Comparison of ENCODE assay signal across 2 cellular contexts in the genomic region with DNA sequence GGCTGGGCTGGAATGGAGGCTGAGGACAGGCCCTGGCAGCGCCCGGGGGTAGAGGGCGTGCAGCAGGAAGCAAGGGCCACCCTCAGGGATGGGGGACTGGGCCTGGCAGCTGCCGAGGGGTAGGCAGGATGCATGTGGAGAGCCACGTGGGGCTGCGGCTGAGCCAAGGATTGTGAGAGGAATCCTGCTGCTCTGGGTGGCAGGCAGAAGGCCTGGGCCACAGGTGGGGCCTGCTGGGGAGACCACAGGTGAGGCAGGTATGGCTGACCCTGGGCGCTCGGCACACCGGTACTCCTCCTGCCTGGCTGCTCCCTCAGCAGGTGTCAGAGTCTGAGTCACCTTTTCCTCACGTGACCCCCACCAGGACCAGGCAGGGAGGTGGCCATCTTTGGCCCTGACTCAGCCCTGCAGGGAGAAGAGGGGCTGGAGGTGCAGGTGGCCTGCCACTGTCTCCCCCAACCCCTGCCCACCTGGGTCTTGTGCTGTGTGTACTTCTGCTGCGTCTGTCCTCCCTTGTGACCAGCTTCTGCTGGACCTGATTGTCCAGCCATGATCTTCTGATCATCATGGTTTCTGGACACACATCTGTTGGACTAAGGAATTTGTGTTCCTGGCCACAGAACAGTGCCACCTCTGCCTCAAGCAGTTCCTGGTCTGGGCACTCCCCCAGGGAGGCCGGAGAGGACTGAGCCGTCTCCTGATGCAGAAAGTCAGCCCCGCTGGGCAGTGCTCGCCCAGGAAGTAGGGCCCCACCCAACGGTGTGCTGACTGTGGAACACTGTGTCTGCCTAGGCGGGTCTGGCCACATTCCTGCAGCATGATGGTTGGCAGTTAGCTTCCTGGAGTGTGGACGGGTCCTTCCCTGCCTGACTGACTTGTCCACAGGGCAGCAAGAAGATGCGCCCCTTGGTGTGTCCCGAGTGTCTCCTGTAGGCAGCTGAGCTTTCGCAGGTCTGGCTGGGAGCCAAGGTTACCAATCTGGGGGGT.
TF ChIP-seq lines count a peak whose summit lies in the region.

No MANE protein-coding gene starts in this region.

TF ChIP-seq in K562, 482 proteins besides CTCF, POLR2A, EP300 and RAD21 (continues in another document):
- TF ChIP-seq KLF6 (CRISPR knock-in tag; IDR thresholded peaks at IDR 0.05; ENCODE audit: borderline replicate concordance) (no peak), PML (IDR thresholded peaks at IDR 0.05; ENCODE audit: low read length) (no peak), ZNF75A (CRISPR knock-in tag; IDR thresholded peaks at IDR 0.05) (no peak), JUN (IDR thresholded peaks at IDR 0.05; ENCODE audit: borderline replicate concordance, low read depth, low read length) (0 out of 2 replicates have a peak, but pooled peaks have one; percentile 20), JUN (CRISPR knock-in tag; IDR thresholded peaks at IDR 0.05; ENCODE audit: borderline replicate concordance) (no peak)
- TF ChIP-seq, protein P1, sequence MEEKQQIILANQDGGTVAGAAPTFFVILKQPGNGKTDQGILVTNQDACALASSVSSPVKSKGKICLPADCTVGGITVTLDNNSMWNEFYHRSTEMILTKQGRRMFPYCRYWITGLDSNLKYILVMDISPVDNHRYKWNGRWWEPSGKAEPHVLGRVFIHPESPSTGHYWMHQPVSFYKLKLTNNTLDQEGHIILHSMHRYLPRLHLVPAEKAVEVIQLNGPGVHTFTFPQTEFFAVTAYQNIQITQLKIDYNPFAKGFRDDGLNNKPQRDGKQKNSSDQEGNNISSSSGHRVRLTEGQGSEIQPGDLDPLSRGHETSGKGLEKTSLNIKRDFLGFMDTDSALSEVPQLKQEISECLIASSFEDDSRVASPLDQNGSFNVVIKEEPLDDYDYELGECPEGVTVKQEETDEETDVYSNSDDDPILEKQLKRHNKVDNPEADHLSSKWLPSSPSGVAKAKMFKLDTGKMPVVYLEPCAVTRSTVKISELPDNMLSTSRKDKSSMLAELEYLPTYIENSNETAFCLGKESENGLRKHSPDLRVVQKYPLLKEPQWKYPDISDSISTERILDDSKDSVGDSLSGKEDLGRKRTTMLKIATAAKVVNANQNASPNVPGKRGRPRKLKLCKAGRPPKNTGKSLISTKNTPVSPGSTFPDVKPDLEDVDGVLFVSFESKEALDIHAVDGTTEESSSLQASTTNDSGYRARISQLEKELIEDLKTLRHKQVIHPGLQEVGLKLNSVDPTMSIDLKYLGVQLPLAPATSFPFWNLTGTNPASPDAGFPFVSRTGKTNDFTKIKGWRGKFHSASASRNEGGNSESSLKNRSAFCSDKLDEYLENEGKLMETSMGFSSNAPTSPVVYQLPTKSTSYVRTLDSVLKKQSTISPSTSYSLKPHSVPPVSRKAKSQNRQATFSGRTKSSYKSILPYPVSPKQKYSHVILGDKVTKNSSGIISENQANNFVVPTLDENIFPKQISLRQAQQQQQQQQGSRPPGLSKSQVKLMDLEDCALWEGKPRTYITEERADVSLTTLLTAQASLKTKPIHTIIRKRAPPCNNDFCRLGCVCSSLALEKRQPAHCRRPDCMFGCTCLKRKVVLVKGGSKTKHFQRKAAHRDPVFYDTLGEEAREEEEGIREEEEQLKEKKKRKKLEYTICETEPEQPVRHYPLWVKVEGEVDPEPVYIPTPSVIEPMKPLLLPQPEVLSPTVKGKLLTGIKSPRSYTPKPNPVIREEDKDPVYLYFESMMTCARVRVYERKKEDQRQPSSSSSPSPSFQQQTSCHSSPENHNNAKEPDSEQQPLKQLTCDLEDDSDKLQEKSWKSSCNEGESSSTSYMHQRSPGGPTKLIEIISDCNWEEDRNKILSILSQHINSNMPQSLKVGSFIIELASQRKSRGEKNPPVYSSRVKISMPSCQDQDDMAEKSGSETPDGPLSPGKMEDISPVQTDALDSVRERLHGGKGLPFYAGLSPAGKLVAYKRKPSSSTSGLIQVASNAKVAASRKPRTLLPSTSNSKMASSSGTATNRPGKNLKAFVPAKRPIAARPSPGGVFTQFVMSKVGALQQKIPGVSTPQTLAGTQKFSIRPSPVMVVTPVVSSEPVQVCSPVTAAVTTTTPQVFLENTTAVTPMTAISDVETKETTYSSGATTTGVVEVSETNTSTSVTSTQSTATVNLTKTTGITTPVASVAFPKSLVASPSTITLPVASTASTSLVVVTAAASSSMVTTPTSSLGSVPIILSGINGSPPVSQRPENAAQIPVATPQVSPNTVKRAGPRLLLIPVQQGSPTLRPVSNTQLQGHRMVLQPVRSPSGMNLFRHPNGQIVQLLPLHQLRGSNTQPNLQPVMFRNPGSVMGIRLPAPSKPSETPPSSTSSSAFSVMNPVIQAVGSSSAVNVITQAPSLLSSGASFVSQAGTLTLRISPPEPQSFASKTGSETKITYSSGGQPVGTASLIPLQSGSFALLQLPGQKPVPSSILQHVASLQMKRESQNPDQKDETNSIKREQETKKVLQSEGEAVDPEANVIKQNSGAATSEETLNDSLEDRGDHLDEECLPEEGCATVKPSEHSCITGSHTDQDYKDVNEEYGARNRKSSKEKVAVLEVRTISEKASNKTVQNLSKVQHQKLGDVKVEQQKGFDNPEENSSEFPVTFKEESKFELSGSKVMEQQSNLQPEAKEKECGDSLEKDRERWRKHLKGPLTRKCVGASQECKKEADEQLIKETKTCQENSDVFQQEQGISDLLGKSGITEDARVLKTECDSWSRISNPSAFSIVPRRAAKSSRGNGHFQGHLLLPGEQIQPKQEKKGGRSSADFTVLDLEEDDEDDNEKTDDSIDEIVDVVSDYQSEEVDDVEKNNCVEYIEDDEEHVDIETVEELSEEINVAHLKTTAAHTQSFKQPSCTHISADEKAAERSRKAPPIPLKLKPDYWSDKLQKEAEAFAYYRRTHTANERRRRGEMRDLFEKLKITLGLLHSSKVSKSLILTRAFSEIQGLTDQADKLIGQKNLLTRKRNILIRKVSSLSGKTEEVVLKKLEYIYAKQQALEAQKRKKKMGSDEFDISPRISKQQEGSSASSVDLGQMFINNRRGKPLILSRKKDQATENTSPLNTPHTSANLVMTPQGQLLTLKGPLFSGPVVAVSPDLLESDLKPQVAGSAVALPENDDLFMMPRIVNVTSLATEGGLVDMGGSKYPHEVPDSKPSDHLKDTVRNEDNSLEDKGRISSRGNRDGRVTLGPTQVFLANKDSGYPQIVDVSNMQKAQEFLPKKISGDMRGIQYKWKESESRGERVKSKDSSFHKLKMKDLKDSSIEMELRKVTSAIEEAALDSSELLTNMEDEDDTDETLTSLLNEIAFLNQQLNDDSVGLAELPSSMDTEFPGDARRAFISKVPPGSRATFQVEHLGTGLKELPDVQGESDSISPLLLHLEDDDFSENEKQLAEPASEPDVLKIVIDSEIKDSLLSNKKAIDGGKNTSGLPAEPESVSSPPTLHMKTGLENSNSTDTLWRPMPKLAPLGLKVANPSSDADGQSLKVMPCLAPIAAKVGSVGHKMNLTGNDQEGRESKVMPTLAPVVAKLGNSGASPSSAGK (IDR thresholded peaks at IDR 0.05): no peak

TF ChIP-seq in liver, 16 proteins besides CTCF, POLR2A, EP300 and RAD21:
- TF ChIP-seq, protein P2, sequence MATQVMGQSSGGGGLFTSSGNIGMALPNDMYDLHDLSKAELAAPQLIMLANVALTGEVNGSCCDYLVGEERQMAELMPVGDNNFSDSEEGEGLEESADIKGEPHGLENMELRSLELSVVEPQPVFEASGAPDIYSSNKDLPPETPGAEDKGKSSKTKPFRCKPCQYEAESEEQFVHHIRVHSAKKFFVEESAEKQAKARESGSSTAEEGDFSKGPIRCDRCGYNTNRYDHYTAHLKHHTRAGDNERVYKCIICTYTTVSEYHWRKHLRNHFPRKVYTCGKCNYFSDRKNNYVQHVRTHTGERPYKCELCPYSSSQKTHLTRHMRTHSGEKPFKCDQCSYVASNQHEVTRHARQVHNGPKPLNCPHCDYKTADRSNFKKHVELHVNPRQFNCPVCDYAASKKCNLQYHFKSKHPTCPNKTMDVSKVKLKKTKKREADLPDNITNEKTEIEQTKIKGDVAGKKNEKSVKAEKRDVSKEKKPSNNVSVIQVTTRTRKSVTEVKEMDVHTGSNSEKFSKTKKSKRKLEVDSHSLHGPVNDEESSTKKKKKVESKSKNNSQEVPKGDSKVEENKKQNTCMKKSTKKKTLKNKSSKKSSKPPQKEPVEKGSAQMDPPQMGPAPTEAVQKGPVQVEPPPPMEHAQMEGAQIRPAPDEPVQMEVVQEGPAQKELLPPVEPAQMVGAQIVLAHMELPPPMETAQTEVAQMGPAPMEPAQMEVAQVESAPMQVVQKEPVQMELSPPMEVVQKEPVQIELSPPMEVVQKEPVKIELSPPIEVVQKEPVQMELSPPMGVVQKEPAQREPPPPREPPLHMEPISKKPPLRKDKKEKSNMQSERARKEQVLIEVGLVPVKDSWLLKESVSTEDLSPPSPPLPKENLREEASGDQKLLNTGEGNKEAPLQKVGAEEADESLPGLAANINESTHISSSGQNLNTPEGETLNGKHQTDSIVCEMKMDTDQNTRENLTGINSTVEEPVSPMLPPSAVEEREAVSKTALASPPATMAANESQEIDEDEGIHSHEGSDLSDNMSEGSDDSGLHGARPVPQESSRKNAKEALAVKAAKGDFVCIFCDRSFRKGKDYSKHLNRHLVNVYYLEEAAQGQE (IDR thresholded peaks at IDR 0.05): no peak
- TF ChIP-seq SP1 (IDR thresholded peaks at IDR 0.05): peak; percentile 34
TF ChIP-seq in liver: peak in this region for 1.
